Comparison of ENCODE assay signal across 27 cellular contexts in genomic region chr1:214862421-214862820, GRCh38.
DNase-seq lines count a peak whose midpoint lies in the region; ATAC-seq and TF ChIP-seq lines count a peak whose summit lies in the region.
"Had no signal": no experiment of that assay in that cellular context is flagged by ENCODE, and none has a peak within 500 bp of the region (broad histone marks: within the 10 kb centered on the region; RNA-seq: fewer than 3 reads in every experiment).

No MANE protein-coding gene starts in this region.

- peaks cover 11% of the 10 kb centered on the region for H3K9me3 Mint-ChIP-seq in MCF 10A (ENCODE audit: unreplicated experiment)
- H3K9me3 Mint-ChIP-seq in T-helper 2 cell treated with Interferon-gamma antibody and Interleukin-4, amounts not matched to agents 5 μg/mL and 100 μg/mL, for 36 hours = no peaks in the 10 kb centered on the region
- H3K9me3 Mint-ChIP-seq: activated T-cell treated with anti-CD3 and anti-CD28 coated beads, Interleukin-2, amount 50 U/mL, for 4 hours; CD8-positive, alpha-beta T cell had no signal

- TF ChIP-seq POLR2A in breast epithelium (IDR thresholded peaks at IDR 0.05) (no peak), body of pancreas (IDR thresholded peaks at IDR 0.05) (no peak)

- in situ Hi-C loops in astrocyte of the spinal cord (cut with HindIII; ENCODE audit: low sequenced_read_pairs) = no loop called here
- in situ Hi-C loops in HAP-1 (cut with MboI; ENCODE audit: low sequenced_read_pairs) = no loop called here

- WGBS in body of pancreas, 2 donors = 30 to 38% methylated on average over 2 of the region's 2 CpGs

- H3K4me1 ChIP-seq in breast epithelium (no peaks in the 10 kb centered on the region), HAP-1 (no peaks in the 10 kb centered on the region), body of pancreas (no peaks in the 10 kb centered on the region)
- H3K4me1 ChIP-seq: gastrocnemius medialis, SJCRH30, stomach, tibial nerve had no signal

- no peaks in the 10 kb centered on the region for H3K36me3 Mint-ChIP-seq in MCF 10A (ENCODE audit: insufficient read depth, unreplicated experiment)
- no peaks in the 10 kb centered on the region for H3K36me3 Mint-ChIP-seq in T-helper 2 cell treated with Interferon-gamma antibody and Interleukin-4, amounts not matched to agents 5 μg/mL and 100 μg/mL, for 36 hours (ENCODE audit: low read depth)
- H3K36me3 Mint-ChIP-seq: CD8-positive, alpha-beta T cell had no signal

- BruUV-seq in MCF 10A (replicated peaks; lab: Mats Ljungman, UMichigan) = no TSS peak

- TF ChIP-seq CTCF in MCF 10A (IDR thresholded peaks at IDR 0.05; ENCODE audit: unreplicated experiment) (no peak), breast epithelium (IDR thresholded peaks at IDR 0.05) (no peak), astrocyte of the spinal cord (IDR thresholded peaks at IDR 0.05; ENCODE audit: low read depth, low read length) (no peak), fibroblast of pulmonary artery (IDR thresholded peaks at IDR 0.05; ENCODE audit: low read length, missing control alignments) (no peak), body of pancreas (IDR thresholded peaks at IDR 0.05) (no peak)

- H3K9me3 ChIP-seq in breast epithelium (no peaks in the 10 kb centered on the region), HAP-1 (no peaks in the 10 kb centered on the region), body of pancreas (no peaks in the 10 kb centered on the region)
- H3K9me3 ChIP-seq: adrenal gland, gastrocnemius medialis, SJCRH30, stomach, tibial nerve had no signal

- intact Hi-C loops in MCF 10A (cut with micrococcal nuclease) (no loop called here), breast epithelium (cut with DNase I; ENCODE audit: low total_unique reads) (no loop called here), body of pancreas (cut with DNase I) (no loop called here)

- no peaks in the 10 kb centered on the region for H3K27me3 Mint-ChIP-seq in MCF 10A (ENCODE audit: insufficient read depth, unreplicated experiment)
- no peaks in the 10 kb centered on the region for H3K27me3 Mint-ChIP-seq in T-helper 2 cell treated with Interferon-gamma antibody and Interleukin-4, amounts not matched to agents 5 μg/mL and 100 μg/mL, for 36 hours (ENCODE audit: low read depth)
- H3K27me3 Mint-ChIP-seq: activated CD4-positive, alpha-beta T cell treated with anti-CD3 and anti-CD28 coated beads for 36 hours; central memory CD8-positive, alpha-beta T cell had no signal

- H3K4me1 Mint-ChIP-seq in MCF 10A (ENCODE audit: insufficient read depth, unreplicated experiment) = peaks cover 44% of the 10 kb centered on the region
- H3K4me1 Mint-ChIP-seq in T-helper 2 cell treated with Interferon-gamma antibody and Interleukin-4, amounts not matched to agents 5 μg/mL and 100 μg/mL, for 36 hours (ENCODE audit: low read depth) = no peaks in the 10 kb centered on the region
- H3K4me1 Mint-ChIP-seq: activated CD4-positive, alpha-beta T cell treated with anti-CD3 and anti-CD28 coated beads for 36 hours; central memory CD8-positive, alpha-beta T cell had no signal

- H3K4me3 ChIP-seq in breast epithelium = no peak overlapping the region
- H3K4me3 ChIP-seq in astrocyte of the spinal cord (ENCODE audit: low read depth, low read length) = no peak overlapping the region
- no peak overlapping the region for H3K4me3 ChIP-seq in fibroblast of pulmonary artery (replicated peaks; ENCODE audit: low read depth, low read length)
- H3K4me3 ChIP-seq in HAP-1 = no peak overlapping the region
- H3K4me3 ChIP-seq in body of pancreas = no peak overlapping the region
- H3K4me3 ChIP-seq: adrenal gland, gastrocnemius medialis, SJCRH30, stomach, tibial nerve had no signal

- DNase-seq in MCF 10A (ENCODE audit: unreplicated experiment) = no peak
- DNase-seq in breast epithelium (ENCODE audit: low spot score in 2 of 2) = no peak
- DNase-seq in astrocyte of the spinal cord (ENCODE audit: low read depth, low spot score) = peak; percentile 33
- peak; percentile 26 for DNase-seq in fibroblast of pulmonary artery (ENCODE audit: low read depth)
- DNase-seq in HAP-1 (ENCODE audit: low spot score in 2 of 2) = no peak
- DNase-seq in T-helper 2 cell treated with Interferon-gamma antibody and Interleukin-4, amounts not matched to agents 5 μg/mL and 100 μg/mL, for 36 hours (ENCODE audit: low spot score) = no peak
- DNase-seq in body of pancreas = no peak
- no peak for DNase-seq in anterior cingulate cortex (lab: John Stamatoyannopoulos, UW)
- DNase-seq: activated CD4-positive, alpha-beta T cell treated with anti-CD3 and anti-CD28 coated beads for 36 hours; activated T-cell treated with anti-CD3 and anti-CD28 coated beads, Interleukin-2, amount 50 U/mL, for 4 hours; adrenal gland; AML-193; CD8-positive, alpha-beta T cell; DMS 273 treated with DMSO at 0.1 percent for 48 hours; gastrocnemius medialis; islet precursor cell; NCI-H1417 treated with DMSO at 0.1 percent for 48 hours; NCI-H2107; NCI-H510A; SJCRH30; stimulated activated CD8-positive, alpha-beta memory T cell treated with anti-CD3 and anti-CD28 coated beads, Interleukin-4, amount 100 ng/mL, for 48 hours; stomach had no signal

- H3K4me3 Mint-ChIP-seq in MCF 10A (ENCODE audit: unreplicated experiment) = no peak overlapping the region
- H3K4me3 Mint-ChIP-seq in T-helper 2 cell treated with Interferon-gamma antibody and Interleukin-4, amounts not matched to agents 5 μg/mL and 100 μg/mL, for 36 hours = no peak overlapping the region
- H3K4me3 Mint-ChIP-seq: activated CD4-positive, alpha-beta T cell treated with anti-CD3 and anti-CD28 coated beads for 36 hours; activated T-cell treated with anti-CD3 and anti-CD28 coated beads, Interleukin-2, amount 50 U/mL, for 4 hours; CD8-positive, alpha-beta T cell; central memory CD8-positive, alpha-beta T cell; nephron had no signal

- ATAC-seq in body of pancreas = no peak
- ATAC-seq: activated CD4-positive, alpha-beta T cell treated with anti-CD3 and anti-CD28 coated beads for 36 hours; activated T-cell treated with anti-CD3 and anti-CD28 coated beads, Interleukin-2, amount 50 U/mL, for 4 hours; CD8-positive, alpha-beta T cell; gastrocnemius medialis; sciatic nerve had no signal

- no peak overlapping the region for H3K27ac ChIP-seq in breast epithelium
- H3K27ac ChIP-seq in body of pancreas = no peak overlapping the region
- H3K27ac ChIP-seq: 22Rv1, adrenal gland, gastrocnemius medialis, SJCRH30, stomach, tibial nerve had no signal

- CTCF ChIA-PET in MCF 10A (lab: Yijun Ruan, JAX) = interaction anchor here (0.6 to 1.9 kb wide), 4 partner anchors 9 to 656 kb away, joined by 3 to 6 read pairs (median 4); no protein-coding TSS in a partner anchor

- POLR2A ChIA-PET in MCF 10A (lab: Yijun Ruan, JAX) = interaction anchor here (0.8 to 3.6 kb wide), 6 partner anchors 53 to 273 kb away, joined by 3 to 11 read pairs (median 4); no protein-coding TSS in a partner anchor

- H3K36me3 ChIP-seq in breast epithelium (peaks cover 4% of the 10 kb centered on the region), HAP-1 (replicated peaks) (no peaks in the 10 kb centered on the region), body of pancreas (replicated peaks in 1 of 2; ENCODE audit: insufficient read depth in 1 of 2, low read depth in 2 of 2) (no peaks in the 10 kb centered on the region)
- H3K36me3 ChIP-seq: adrenal gland, gastrocnemius medialis, SJCRH30, stomach, tibial nerve had no signal

- peak overlapping the region; percentile 63 for H3K27ac Mint-ChIP-seq in MCF 10A (ENCODE audit: low read depth, unreplicated experiment)
- no peak overlapping the region for H3K27ac Mint-ChIP-seq in T-helper 2 cell treated with Interferon-gamma antibody and Interleukin-4, amounts not matched to agents 5 μg/mL and 100 μg/mL, for 36 hours
- H3K27ac Mint-ChIP-seq: activated CD4-positive, alpha-beta T cell treated with anti-CD3 and anti-CD28 coated beads for 36 hours; CD8-positive, alpha-beta T cell; nephron had no signal

- H3K27me3 ChIP-seq in breast epithelium = no peaks in the 10 kb centered on the region
- no peaks in the 10 kb centered on the region for H3K27me3 ChIP-seq in HAP-1 (ENCODE audit: low read depth)
- H3K27me3 ChIP-seq in body of pancreas = no peaks in the 10 kb centered on the region
- H3K27me3 ChIP-seq: adrenal gland, gastrocnemius medialis, SJCRH30, stomach, tibial nerve had no signal

Comparison
In these comparisons a context has a peak if more than half of its experiments do, and no peak if none do; other contexts are left out.
1. DNase-seq: peak in astrocyte of the spinal cord (single experiment) and fibroblast of pulmonary artery (single experiment); none in MCF 10A (single experiment), breast epithelium (0 of 2), HAP-1 (0 of 2), T-helper 2 cell treated with Interferon-gamma antibody and Interleukin-4, amounts not matched to agents 5 μg/mL and 100 μg/mL, for 36 hours (single experiment), body of pancreas (0 of 4) and anterior cingulate cortex (0 of 58).